Comparison of ENCODE assay signal across 23 cellular contexts in genomic region chr15:44149224-44149623, GRCh38. TPM values are rescaled to one million over a fixed set of nuclear protein-coding genes. Genes with fewer than 3 reads are reported as not detected.
"Had no signal": no experiment of that assay in that cellular context is flagged by ENCODE, and none has a peak within 500 bp of the region (broad histone marks: within the 10 kb centered on the region; RNA-seq: fewer than 3 reads in every experiment).

No MANE protein-coding gene starts in this region.

- H3K4me1 ChIP-seq: spleen, uterus had no signal

- ATAC-seq: mucosa of descending colon; naive thymus-derived CD4-positive, alpha-beta T cell; natural killer cell treated with Interleukin-12 subunit alpha and Interleukin-12 subunit beta and Interleukin-15 and Interleukin-18, amount 100 ng/mL, for 72 hours; sciatic nerve; stimulated activated memory B cell treated with anti-CD40 and anti-IgM and Interleukin-4, amounts not matched to agents 10 μg/mL and 1 μg/mL and 100 μg/mL, for 72 hours; stimulated activated naive CD8-positive, alpha-beta T cell treated with anti-CD3 and anti-CD28 coated beads, Interleukin-15, amount 100 ng/mL, for 72 hours had no signal

- DNase-seq: hypothalamus; immature natural killer cell; left ventricle myocardium inferior; midbrain; mucosa of descending colon; naive thymus-derived CD4-positive, alpha-beta T cell; ovary; spleen; stimulated activated CD4-positive, alpha-beta T cell treated with anti-CD3 and anti-CD28 coated beads, Interleukin-1b, Interleukin-23, amount 100 ng/mL, for 48 hours; stimulated activated CD4-positive, alpha-beta T cell treated with anti-CD3 and anti-CD28 coated beads, Interleukin-2, amount 100 ng/mL, for 48 hours; stimulated activated CD4-positive, alpha-beta T cell treated with anti-CD3 and anti-CD28 coated beads, Interleukin-4, amount 100 ng/mL, for 4 hours; stimulated activated CD8-positive, alpha-beta memory T cell treated with anti-CD3 and anti-CD28 coated beads, Interleukin-4, amount 100 ng/mL, for 48 hours; stimulated activated naive CD4-positive, alpha-beta T cell treated with Interleukin-2 at 50 U/mL for 16 hours; stimulated activated naive CD8-positive, alpha-beta T cell treated with anti-CD3 and anti-CD28 coated beads, Interleukin-15, amount 100 ng/mL, for 72 hours; substantia nigra; uterus had no signal

- H3K27ac ChIP-seq: left ventricle myocardium inferior, ovary, right atrium auricular region, skin epidermis, spleen, tibial nerve, uterus had no signal

- H3K27me3 ChIP-seq: ovary, right atrium auricular region, tibial nerve, uterus had no signal

- H3K4me3 ChIP-seq: left ventricle myocardium inferior, lung, mucosa of descending colon, ovary, right atrium auricular region, skin epidermis, spleen, tibial nerve, uterus had no signal

- H3K9me3 ChIP-seq: left ventricle myocardium inferior, mucosa of descending colon, ovary, right atrium auricular region, spleen, tibial nerve, uterus had no signal

- H3K36me3 ChIP-seq: left ventricle myocardium inferior, ovary, right atrium auricular region, spleen, tibial nerve, uterus had no signal

RNA-seq across cellular contexts. Expression of gene FRMD5, which starts 45.8 kb away (rescaled TPM):
- total RNA-seq: natural killer cell treated with Interleukin-12 subunit alpha and Interleukin-12 subunit beta and Interleukin-15 and Interleukin-18, amount 100 ng/mL, for 72 hours had no signal
